Comparison of ENCODE assay signal across 28 cellular contexts in the genomic region with DNA sequence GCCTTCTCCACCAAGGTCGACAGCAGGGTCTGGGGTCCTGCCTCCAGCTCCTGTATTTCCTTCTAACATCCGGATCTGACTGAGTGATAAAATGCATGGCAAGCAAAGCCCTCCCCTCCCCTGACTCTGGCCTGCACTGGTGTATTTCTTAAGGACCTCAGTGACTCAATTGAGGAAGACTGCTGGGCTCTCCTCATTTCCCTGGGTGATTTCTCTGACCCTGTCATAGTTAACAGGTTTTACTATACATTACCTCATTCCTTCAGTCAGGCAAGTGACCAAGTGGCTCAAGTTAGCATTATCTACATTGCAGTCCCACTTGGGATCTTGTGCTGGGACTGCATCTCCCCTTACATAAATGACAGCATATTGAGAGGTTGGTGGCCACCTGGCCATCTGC. TPM values are rescaled to one million over a fixed set of nuclear protein-coding genes. Genes with fewer than 3 reads are reported as not detected.
"Had no signal": no experiment of that assay in that cellular context is flagged by ENCODE, and none has a peak within 500 bp of the region (broad histone marks: within the 10 kb centered on the region; RNA-seq: fewer than 3 reads in every experiment).

No MANE protein-coding gene starts in this region.

- ATAC-seq: foreskin keratinocyte; gastroesophageal sphincter; lower lobe of right lung; naive thymus-derived CD8-positive, alpha-beta T cell; pancreas; right lobe of liver had no signal

- H3K36me3 ChIP-seq: colonic mucosa, esophagus muscularis mucosa, gastroesophageal sphincter, heart right ventricle, lower lobe of right lung, pancreas, right lobe of liver, stomach, thyroid gland, vagina had no signal

- H3K4me3 ChIP-seq: colonic mucosa, esophagus muscularis mucosa, gastroesophageal sphincter, heart right ventricle, lower lobe of right lung, pancreas, right lobe of liver, smooth muscle cell, stomach, thyroid gland, vagina had no signal

- H3K9me3 ChIP-seq: colonic mucosa, lower lobe of right lung, pancreas, right lobe of liver, thyroid gland, vagina had no signal

- H3K27me3 ChIP-seq: colonic mucosa, esophagus muscularis mucosa, foreskin keratinocyte, gastroesophageal sphincter, heart right ventricle, pancreas, right lobe of liver, stomach, thyroid gland, vagina had no signal

- H3K4me1 ChIP-seq: colonic mucosa, esophagus muscularis mucosa, gastroesophageal sphincter, heart right ventricle, lower lobe of right lung, pancreas, right lobe of liver, stomach, vagina had no signal

- H3K4me2 ChIP-seq: smooth muscle cell had no signal

- H3K27ac ChIP-seq: colonic mucosa, esophagus muscularis mucosa, foreskin keratinocyte, gastroesophageal sphincter, heart right ventricle, lower lobe of right lung, pancreas, right lobe of liver, stomach, thyroid gland, vagina had no signal

- DNase-seq: colonic mucosa; effector CD8-positive, alpha-beta T cell; endodermal cell; foreskin keratinocyte; glutamatergic neuron; hypothalamus; immature natural killer cell; islet precursor cell; kidney glomerular epithelial cell; lower lobe of right lung; naive thymus-derived CD8-positive, alpha-beta T cell; nephron progenitor cell; nucleus accumbens; pancreas; right lobe of liver; stimulated activated CD4-positive, alpha-beta T cell treated with anti-CD3 and anti-CD28 coated beads, Interleukin-12 subunit alpha, Interleukin-12 subunit beta, amount 100 ng/mL, for 4 hours; stimulated activated CD4-positive, alpha-beta T cell treated with anti-CD3 and anti-CD28 coated beads, Interleukin-1b, Interleukin-23, amount 100 ng/mL, for 48 hours; stimulated activated CD4-positive, alpha-beta T cell treated with anti-CD3 and anti-CD28 coated beads, Interleukin-4, amount 100 ng/mL, for 1 hour; stimulated activated CD8-positive, alpha-beta memory T cell treated with anti-CD3 and anti-CD28 coated beads, Interleukin-4, amount 100 ng/mL, for 48 hours; stimulated activated naive CD4-positive, alpha-beta T cell treated with Interleukin-2 at 50 U/mL for 16 hours; stomach; trophoblast cell had no signal

RNA-seq across cellular contexts. Expression of a gene that starts 38.8 kb away (rescaled TPM):
- total RNA-seq: naive thymus-derived CD8-positive, alpha-beta T cell had no signal
- polyA plus RNA-seq: smooth muscle cell had no signal
